15 cellular contexts compared by ENCODE assay signal in genomic region chr1:22674410-22674749, GRCh38. TPM values are rescaled to one million over a fixed set of nuclear protein-coding genes. Genes with fewer than 3 reads are reported as not detected.
"Had no signal": no experiment of that assay in that cellular context is flagged by ENCODE, and none has a peak within 500 bp of the region (broad histone marks: within the 10 kb centered on the region; RNA-seq: fewer than 3 reads in every experiment).

No MANE protein-coding gene starts in this region.

- H3K9me3 ChIP-seq: esophagus muscularis mucosa, gastroesophageal sphincter, ovary, right lobe of liver, stomach had no signal

- H3K9me3 Mint-ChIP-seq: activated naive CD4-positive, alpha-beta T cell treated with anti-CD3 and anti-CD28 coated beads for 36 hours; activated naive CD8-positive, alpha-beta T cell treated with anti-CD3 and anti-CD28 coated beads, Interleukin-2, amount 50 U/mL, for 24 hours; central memory CD8-positive, alpha-beta T cell; immature natural killer cell had no signal

- H3K27ac Mint-ChIP-seq: activated CD4-positive, alpha-beta T cell treated with anti-CD3 and anti-CD28 coated beads for 36 hours; activated CD8-positive, alpha-beta memory T cell treated with anti-CD3 and anti-CD28 coated beads, Interleukin-2, amount 10 ng/mL, durations not matched to agents 7 days and 5 days; activated naive CD4-positive, alpha-beta T cell treated with anti-CD3 and anti-CD28 coated beads for 36 hours; activated naive CD8-positive, alpha-beta T cell treated with anti-CD3 and anti-CD28 coated beads, Interleukin-2, amount 50 U/mL, for 24 hours; immature natural killer cell had no signal

- H3K36me3 ChIP-seq: esophagus muscularis mucosa, gastroesophageal sphincter, ovary, right lobe of liver, stomach had no signal

- DNase-seq: effector CD4-positive, alpha-beta T cell; immature natural killer cell; stimulated activated CD4-positive, alpha-beta T cell treated with anti-CD3 and anti-CD28 coated beads, Interleukin-4, amount 100 ng/mL, for 1 hour had no signal

- H3K4me1 Mint-ChIP-seq: activated CD4-positive, alpha-beta T cell treated with anti-CD3 and anti-CD28 coated beads for 36 hours; activated CD8-positive, alpha-beta memory T cell treated with anti-CD3 and anti-CD28 coated beads, Interleukin-2, amount 10 ng/mL, durations not matched to agents 7 days and 5 days; activated naive CD8-positive, alpha-beta T cell treated with anti-CD3 and anti-CD28 coated beads, Interleukin-2, amount 50 U/mL, for 24 hours; central memory CD8-positive, alpha-beta T cell; immature natural killer cell had no signal

- H3K4me3 Mint-ChIP-seq: activated CD4-positive, alpha-beta T cell treated with anti-CD3 and anti-CD28 coated beads for 36 hours; activated CD8-positive, alpha-beta memory T cell treated with anti-CD3 and anti-CD28 coated beads, Interleukin-2, amount 10 ng/mL, durations not matched to agents 7 days and 5 days; activated naive CD4-positive, alpha-beta T cell treated with anti-CD3 and anti-CD28 coated beads for 36 hours; activated naive CD8-positive, alpha-beta T cell treated with anti-CD3 and anti-CD28 coated beads, Interleukin-2, amount 50 U/mL, for 24 hours; central memory CD8-positive, alpha-beta T cell; immature natural killer cell had no signal

- H3K4me1 ChIP-seq: esophagus muscularis mucosa, gastroesophageal sphincter, right lobe of liver, stomach had no signal

- H3K36me3 Mint-ChIP-seq: activated CD8-positive, alpha-beta memory T cell treated with anti-CD3 and anti-CD28 coated beads, Interleukin-2, amount 10 ng/mL, durations not matched to agents 7 days and 5 days; immature natural killer cell had no signal

- H3K27ac ChIP-seq: esophagus muscularis mucosa, gastroesophageal sphincter, ovary, right lobe of liver, stomach had no signal

- ATAC-seq: gastroesophageal sphincter had no signal

- H3K27me3 ChIP-seq: ovary, right lobe of liver had no signal

- H3K4me3 ChIP-seq: esophagus muscularis mucosa, gastroesophageal sphincter, ovary, right lobe of liver, stomach had no signal

RNA-seq across cellular contexts. Expression of gene C1QB, which starts 21.3 kb away (rescaled TPM):
- total RNA-seq: activated CD4-positive, alpha-beta T cell treated with anti-CD3 and anti-CD28 coated beads for 36 hours; activated CD8-positive, alpha-beta memory T cell treated with anti-CD3 and anti-CD28 coated beads, Interleukin-2, amount 10 ng/mL, durations not matched to agents 7 days and 5 days; activated naive CD4-positive, alpha-beta T cell treated with anti-CD3 and anti-CD28 coated beads for 36 hours; myocyte; pulmonary artery endothelial cell had no signal

RNA-seq across cellular contexts. Expression of gene C1QC, which starts 30.9 kb away (rescaled TPM):
- total RNA-seq: activated CD4-positive, alpha-beta T cell treated with anti-CD3 and anti-CD28 coated beads for 36 hours; activated CD8-positive, alpha-beta memory T cell treated with anti-CD3 and anti-CD28 coated beads, Interleukin-2, amount 10 ng/mL, durations not matched to agents 7 days and 5 days; activated naive CD4-positive, alpha-beta T cell treated with anti-CD3 and anti-CD28 coated beads for 36 hours; myocyte; pulmonary artery endothelial cell had no signal

RNA-seq across cellular contexts. Expression of gene EPHB2, which starts 36.3 kb away (rescaled TPM):
- total RNA-seq: activated CD4-positive, alpha-beta T cell treated with anti-CD3 and anti-CD28 coated beads for 36 hours; activated naive CD4-positive, alpha-beta T cell treated with anti-CD3 and anti-CD28 coated beads for 36 hours had no signal

RNA-seq across cellular contexts. Expression of gene C1QA, which starts 38.0 kb away (rescaled TPM):
- total RNA-seq: activated CD4-positive, alpha-beta T cell treated with anti-CD3 and anti-CD28 coated beads for 36 hours; activated CD8-positive, alpha-beta memory T cell treated with anti-CD3 and anti-CD28 coated beads, Interleukin-2, amount 10 ng/mL, durations not matched to agents 7 days and 5 days; activated naive CD4-positive, alpha-beta T cell treated with anti-CD3 and anti-CD28 coated beads for 36 hours; myocyte; pulmonary artery endothelial cell had no signal
